Comparison of ENCODE assay signal across 24 cellular contexts in the genomic region with DNA sequence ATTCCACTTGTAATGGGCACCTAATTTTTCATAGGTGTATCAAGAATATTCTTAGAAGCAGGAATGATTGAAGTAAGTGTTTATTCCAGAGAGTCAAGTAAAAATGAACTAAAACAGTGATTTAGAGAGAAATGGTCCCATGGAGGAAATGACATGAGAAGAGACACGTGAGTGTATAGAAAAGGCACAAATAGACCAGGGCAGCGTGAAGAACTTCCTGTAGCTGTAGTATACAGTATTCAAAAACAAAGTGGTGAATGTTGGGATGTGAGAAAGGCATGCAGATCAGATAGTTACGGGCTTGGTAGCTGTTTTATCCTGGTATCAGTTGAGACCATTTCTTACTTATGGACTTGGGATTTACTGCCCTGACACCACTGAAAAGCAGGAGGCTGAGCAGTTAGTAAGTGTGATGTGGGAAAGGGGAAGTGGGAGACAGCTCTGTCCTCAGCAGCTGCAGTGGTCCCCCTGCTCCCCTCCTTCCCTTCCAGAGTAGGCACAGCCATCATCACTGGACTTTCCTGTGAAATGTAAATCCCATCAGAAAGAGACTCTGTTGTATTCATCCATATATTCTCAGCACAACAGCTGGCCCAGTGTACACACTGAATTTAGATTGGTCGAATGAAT. TPM values are rescaled to one million over a fixed set of nuclear protein-coding genes. Genes with fewer than 3 reads are reported as not detected.
DNase-seq lines count a peak whose midpoint lies in the region; ATAC-seq and TF ChIP-seq lines count a peak whose summit lies in the region.
"Had no signal": no experiment of that assay in that cellular context is flagged by ENCODE, and none has a peak within 500 bp of the region (broad histone marks: within the 10 kb centered on the region; RNA-seq: fewer than 3 reads in every experiment).

No MANE protein-coding gene starts in this region.

- peaks cover 2% of the 10 kb centered on the region for H3K27me3 Mint-ChIP-seq in GM23338 (ENCODE audit: insufficient read depth, low read depth, poor library complexity)
- H3K27me3 Mint-ChIP-seq in naive thymus-derived CD4-positive, alpha-beta T cell = peaks cover 0 to 5% (median 0%) of the 10 kb centered on the region in 5 donors

- H3K27ac ChIP-seq in DOHH2 (ENCODE audit: low read depth, low read length) (peak overlapping the region; percentile 70), GM23338 (ENCODE audit: low read depth) (no peak overlapping the region), OCI-LY3 (ENCODE audit: low read length) (no peak overlapping the region)
- H3K27ac ChIP-seq in naive thymus-derived CD4-positive, alpha-beta T cell (ENCODE audit: low read depth, low read length) = peak overlapping the region; percentile 11
- H3K27ac ChIP-seq: esophagus squamous epithelium, skin epidermis, stomach had no signal

- POLR2A ChIA-PET in naive thymus-derived CD4-positive, alpha-beta T cell (lab: Charles Lee) = interaction anchor here (0.7 to 1.6 kb wide), 5 partner anchors 9 to 58 kb away, joined by 3 to 6 read pairs (median 3); no protein-coding TSS in a partner anchor

- intact Hi-C loops in naive thymus-derived CD4-positive, alpha-beta T cell (cut with micrococcal nuclease) = no loop called here

- H3K9me3 Mint-ChIP-seq in GM23338 = no peaks in the 10 kb centered on the region; the same call in 2 of the 3 replicates
- H3K9me3 Mint-ChIP-seq in naive thymus-derived CD4-positive, alpha-beta T cell = peaks cover 0 to 4% (median 0%) of the 10 kb centered on the region in 11 donors

- H3K36me3 ChIP-seq in DOHH2 (ENCODE audit: control insufficient read depth, low read length) (peaks cover 10% of the 10 kb centered on the region; the same call in 1 of the 2 replicates), GM23338 (ENCODE audit: insufficient read depth) (no peaks in the 10 kb centered on the region), OCI-LY3 (replicated peaks; ENCODE audit: low read depth, low read length) (no peaks in the 10 kb centered on the region)
- H3K36me3 ChIP-seq in naive thymus-derived CD4-positive, alpha-beta T cell (ENCODE audit: control insufficient read depth in 2 of 3, insufficient read depth in 3 of 3, low read length in 3 of 3) = no peaks in the 10 kb centered on the region
- H3K36me3 ChIP-seq: esophagus squamous epithelium, stomach had no signal

- ATAC-seq in GM23338 = no peak
- ATAC-seq in naive thymus-derived CD4-positive, alpha-beta T cell = peak; percentile 59
- no peak for ATAC-seq in GM19463 (IDR thresholded peaks at IDR 0.05; ENCODE audit: unreplicated experiment)
- ATAC-seq: Panc1 had no signal

- H3K4me2 ChIP-seq in DOHH2 (ENCODE audit: low read length) (peak overlapping the region; percentile 76), GM23338 (no peak overlapping the region), OCI-LY3 (ENCODE audit: low read length) (peak overlapping the region; percentile 14)

- no peak overlapping the region for H3K4me3 Mint-ChIP-seq in GM23338
- peak overlapping the region in 8 of 10 donors; percentile 1 to 81 (median 59) for H3K4me3 Mint-ChIP-seq in naive thymus-derived CD4-positive, alpha-beta T cell

- H3K9ac ChIP-seq in OCI-LY3 (ENCODE audit: low read length) = no peak overlapping the region

- H4K20me1 ChIP-seq in DOHH2 (ENCODE audit: control insufficient read depth, insufficient read depth, low read depth, low read length) = no peaks in the 10 kb centered on the region
- H4K20me1 ChIP-seq in GM23338 (replicated peaks; ENCODE audit: insufficient read depth) = no peaks in the 10 kb centered on the region
- no peaks in the 10 kb centered on the region for H4K20me1 ChIP-seq in OCI-LY3 (ENCODE audit: insufficient read depth, low read length)

- no peaks in the 10 kb centered on the region for H3K79me2 ChIP-seq in DOHH2 (ENCODE audit: control insufficient read depth, low read length)
- no peaks in the 10 kb centered on the region for H3K79me2 ChIP-seq in GM23338 (replicated peaks; ENCODE audit: insufficient read depth)
- H3K79me2 ChIP-seq in OCI-LY3 (ENCODE audit: low read length) = no peaks in the 10 kb centered on the region

- no peaks in the 10 kb centered on the region; the same call in 1 of the 3 replicates for H3K36me3 Mint-ChIP-seq in GM23338 (ENCODE audit: low read depth)
- H3K36me3 Mint-ChIP-seq in naive thymus-derived CD4-positive, alpha-beta T cell = peaks cover 2 to 37% (median 24%) of the 10 kb centered on the region in 5 donors

- H3K9me3 ChIP-seq in DOHH2 (ENCODE audit: control insufficient read depth, insufficient read depth, low read length) = peaks cover 5% of the 10 kb centered on the region; the same call in 1 of the 2 replicates
- H3K9me3 ChIP-seq in OCI-LY3 (ENCODE audit: insufficient read depth, low read length) = 0 out of 2 replicates have a peak, but pooled peaks cover 3% of the 10 kb centered on the region
- H3K9me3 ChIP-seq in naive thymus-derived CD4-positive, alpha-beta T cell (ENCODE audit: control insufficient read depth in 2 of 3, low read length in 3 of 3) = peaks cover 0 to 3% (median 0%) of the 10 kb centered on the region in 3 experiments
- H3K9me3 ChIP-seq: esophagus squamous epithelium, stomach had no signal

- no peaks in the 10 kb centered on the region for H3K9me2 ChIP-seq in DOHH2 (replicated peaks; ENCODE audit: control insufficient read depth, low read length)
- H3K9me2 ChIP-seq in GM23338 (ENCODE audit: insufficient read depth) = peaks cover 5% of the 10 kb centered on the region; the same call in 1 of the 2 replicates

- H3K4me3 ChIP-seq in DOHH2 (ENCODE audit: low read length) = peak overlapping the region; percentile 46
- no peak overlapping the region for H3K4me3 ChIP-seq in GM23338
- no peak overlapping the region for H3K4me3 ChIP-seq in OCI-LY3 (ENCODE audit: low read length)
- H3K4me3 ChIP-seq in naive thymus-derived CD4-positive, alpha-beta T cell (ENCODE audit: low read length) = no peak overlapping the region
- H3K4me3 ChIP-seq: esophagus squamous epithelium, skin epidermis, stomach had no signal

- no peak for DNase-seq in GM23338 (ENCODE audit: low spot score)
- DNase-seq in naive thymus-derived CD4-positive, alpha-beta T cell = no peak
- DNase-seq in NCI-H2227 (lab: John Stamatoyannopoulos, UW; ENCODE audit: unreplicated experiment) = no peak
- DNase-seq in stimulated activated CD4-positive, alpha-beta T cell treated with anti-CD3 and anti-CD28 coated beads, Interleukin-1b, Interleukin-23, amount 100 ng/mL, for 48 hours = no peak
- DNase-seq: activated CD8-positive, alpha-beta memory T cell treated with anti-CD3 and anti-CD28 coated beads, Interleukin-2, amount 50 U/mL, for 4 hours; activated gamma-delta T cell treated with Interleukin-2 at 50 U/mL for 16 hours; aorta; cerebellar nuclear complex; effector CD8-positive, alpha-beta T cell; esophagus squamous epithelium; NCI-H1105 treated with DMSO at 0.1 percent for 48 hours; NCI-H69; stimulated activated CD4-positive, alpha-beta T cell treated with anti-CD3 and anti-CD28 coated beads, Interleukin-2, amount 100 ng/mL, for 48 hours; stomach; T1000; trophoblast cell had no signal

- CTCF ChIA-PET in naive thymus-derived CD4-positive, alpha-beta T cell (lab: Charles Lee) = interaction anchor here (0.6 to 13.9 kb wide), 7 partner anchors 8 to 408 kb away, joined by 3 to 564 read pairs (median 3); partner anchors contain the start of gene NEUROD4

- H3K27ac Mint-ChIP-seq in GM23338 = no peak overlapping the region
- H3K27ac Mint-ChIP-seq in naive thymus-derived CD4-positive, alpha-beta T cell = peak overlapping the region in 8 of 9 donors; percentile 53 to 83 (median 72)

- H2AFZ ChIP-seq in GM23338 (peak overlapping the region; percentile 6; the same call in 1 of the 2 replicates), OCI-LY3 (ENCODE audit: low read depth, low read length) (peak overlapping the region; percentile 55; the same call in 1 of the 2 replicates)

- TF ChIP-seq CTCF in DOHH2 (IDR thresholded peaks at IDR 0.05; ENCODE audit: low read depth, low read length, poor library complexity, severe bottlenecking) = no peak
- TF ChIP-seq CTCF in GM23338 (conservative IDR thresholded peaks at IDR 0.05; ENCODE audit: low read depth in 2 of 2) = no peak
- TF ChIP-seq CTCF in OCI-LY3 (IDR thresholded peaks at IDR 0.05; ENCODE audit: low read depth, low read length) = no peak

- H3K4me1 ChIP-seq in DOHH2 (ENCODE audit: control insufficient read depth, low read length) (peaks cover 44% of the 10 kb centered on the region), GM23338 (ENCODE audit: insufficient read depth) (peaks cover 28% of the 10 kb centered on the region), OCI-LY3 (ENCODE audit: low read length) (peaks cover 13% of the 10 kb centered on the region)
- H3K4me1 ChIP-seq in naive thymus-derived CD4-positive, alpha-beta T cell (ENCODE audit: control insufficient read depth in 2 of 2, insufficient read depth in 2 of 2, low read length in 2 of 2) = peaks cover 0 to 16% of the 10 kb centered on the region in 2 donors
- H3K4me1 ChIP-seq: esophagus squamous epithelium, stomach had no signal

- peaks cover 31% of the 10 kb centered on the region for H3K4me1 Mint-ChIP-seq in GM23338
- H3K4me1 Mint-ChIP-seq in naive thymus-derived CD4-positive, alpha-beta T cell = peaks cover 8 to 33% (median 21%) of the 10 kb centered on the region in 7 donors

- no peaks in the 10 kb centered on the region for H3K27me3 ChIP-seq in DOHH2 (ENCODE audit: control insufficient read depth, low read length)
- H3K27me3 ChIP-seq in GM23338 (ENCODE audit: insufficient read depth) = no peaks in the 10 kb centered on the region
- H3K27me3 ChIP-seq in OCI-LY3 (ENCODE audit: low read depth, low read length) = no peaks in the 10 kb centered on the region
- no peaks in the 10 kb centered on the region for H3K27me3 ChIP-seq in naive thymus-derived CD4-positive, alpha-beta T cell (ENCODE audit: control insufficient read depth in 2 of 2, insufficient read depth in 2 of 2, low read length in 2 of 2)
- H3K27me3 ChIP-seq: esophagus squamous epithelium had no signal

- H3F3A ChIP-seq in DOHH2 (ENCODE audit: control insufficient read depth, insufficient read depth) (no peaks in the 10 kb centered on the region), GM23338 (replicated peaks; ENCODE audit: low read depth) (no peaks in the 10 kb centered on the region)

TF ChIP-seq in GM23338, 12 proteins besides CTCF, POLR2A, EP300 and RAD21 (continues in another document):
- TF ChIP-seq EZH2 (IDR thresholded peaks at IDR 0.05; ENCODE audit: low read depth, unreplicated experiment) = no peak
- no peak for TF ChIP-seq ZNF114 (CRISPR knock-in tag; IDR thresholded peaks at IDR 0.05)
- no peak for TF ChIP-seq NANOG (IDR thresholded peaks at IDR 0.05; ENCODE audit: borderline replicate concordance)
- TF ChIP-seq JUNB (IDR thresholded peaks at IDR 0.05; ENCODE audit: unreplicated experiment) = no peak

RNA-seq across cellular contexts. Expression of gene TESPA1, which starts 16.8 kb away (rescaled TPM):
- not detected in 2 replicates for total RNA-seq in GM23338 (2014; rRNA removed; shearing (Covaris generic))
- polyA plus RNA-seq in GM23338 (2016; fragmentation: Nextera tagmentation; extraction: Ambion mirVana) = 0.34 TPM in 1 of 2 replicates, not detected in the other
- total RNA-seq in naive thymus-derived CD4-positive, alpha-beta T cell = 100 to 1,000 TPM; 120 to 301 (median 186) TPM
- polyA plus RNA-seq in naive thymus-derived CD4-positive, alpha-beta T cell = 100 to 1,000 TPM; 183 to 314 TPM
- total RNA-seq: pulmonary artery endothelial cell, SK-MEL-5 had no signal

RNA-seq across cellular contexts. Expression of gene NEUROD4, which starts 18.5 kb away (rescaled TPM):
- total RNA-seq in GM23338 (2014; rRNA removed; shearing (Covaris generic)) = 0.07 TPM in 1 of 2 replicates, not detected in the other
- polyA plus RNA-seq in GM23338 (2016; fragmentation: Nextera tagmentation; extraction: Ambion mirVana) = 0.05 and 0.13 TPM in 2 replicates
- total RNA-seq in naive thymus-derived CD4-positive, alpha-beta T cell = under 1 TPM in 1 of 5 experiments, not detected in 4; 0.11 TPM
- polyA plus RNA-seq in naive thymus-derived CD4-positive, alpha-beta T cell = not detected
- total RNA-seq: aorta, esophagus squamous epithelium, mononuclear cell, pulmonary artery endothelial cell, SK-MEL-5, stomach had no signal
- polyA plus RNA-seq: aorta, stomach had no signal

Comparison
In these comparisons a context has a peak if more than half of its experiments do, and no peak if none do; other contexts are left out.
1. H3K27ac ChIP-seq: peak in DOHH2 (single experiment) and naive thymus-derived CD4-positive, alpha-beta T cell (single experiment); none in GM23338 (single experiment) and OCI-LY3 (single experiment).
2. RNA of gene TESPA1, which starts 16.8 kb away (total RNA-seq): 120 to 301 TPM in naive thymus-derived CD4-positive, alpha-beta T cell; not detected in GM23338; every median in the first group is over 100 times any median in the second.